1 cellular context compared by ENCODE assay signal in the genomic region with DNA sequence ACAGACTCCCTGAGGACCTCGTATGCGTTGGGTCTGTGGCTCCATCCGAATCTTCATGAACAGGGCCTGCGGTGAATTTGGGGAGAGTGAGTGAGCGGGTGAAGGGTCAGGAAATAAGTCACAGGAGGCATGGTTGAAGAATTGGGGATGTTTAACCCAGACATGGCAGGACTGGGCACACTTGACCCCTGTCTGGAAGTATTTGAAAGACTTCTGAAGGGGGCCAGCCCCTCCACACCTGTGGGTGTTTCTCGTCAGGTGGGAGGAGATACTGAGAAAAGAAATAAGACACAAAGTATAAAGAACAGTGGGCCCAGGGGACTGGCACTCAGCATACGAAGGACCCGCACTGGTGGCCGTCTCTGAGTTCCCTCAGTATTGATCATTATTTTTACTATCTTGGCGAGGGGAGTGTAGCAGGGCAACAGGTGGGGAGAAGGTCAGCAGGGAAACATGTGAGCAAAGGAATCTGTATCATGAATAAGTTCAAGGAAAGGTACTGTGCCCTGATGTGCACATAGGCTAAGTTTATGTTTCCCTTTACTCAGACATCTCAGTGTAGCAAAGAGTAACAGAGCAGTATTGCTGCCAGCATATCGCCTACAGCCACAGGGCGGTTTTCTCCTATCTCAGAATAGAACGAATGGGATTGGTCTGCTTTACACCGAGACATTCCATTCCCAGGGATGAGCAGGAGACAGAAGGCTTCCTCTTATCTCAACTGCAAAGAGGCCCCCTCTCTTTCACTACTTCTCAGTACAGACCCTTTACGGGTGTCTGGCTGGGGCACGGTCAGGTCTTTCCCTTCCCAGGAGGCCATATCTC.
TF ChIP-seq lines count a peak whose summit lies in the region.

No MANE protein-coding gene starts in this region.

TF ChIP-seq in H1, 55 proteins besides CTCF, POLR2A, EP300 and RAD21:
- TF ChIP-seq BACH1 (IDR thresholded peaks at IDR 0.05; ENCODE audit: low read length) (no peak), KDM1A (IDR thresholded peaks at IDR 0.05; ENCODE audit: borderline replicate concordance, low read length) (no peak), KDM5A (IDR thresholded peaks at IDR 0.05; ENCODE audit: low read length) (no peak), ZNF274 (IDR thresholded peaks at IDR 0.05; ENCODE audit: borderline replicate concordance, extremely low read depth, low read length) (no peak), TAF1 (IDR thresholded peaks at IDR 0.05; ENCODE audit: low read depth, low read length) (no peak), TCF12 (IDR thresholded peaks at IDR 0.05; ENCODE audit: low read depth, low read length) (no peak), GTF2F1 (IDR thresholded peaks at IDR 0.05; ENCODE audit: borderline replicate concordance, low read depth, low read length) (no peak), SRF (IDR thresholded peaks at IDR 0.05; ENCODE audit: low read depth, low read length) (no peak)
